1 cellular context compared by ENCODE assay signal in the genomic region with DNA sequence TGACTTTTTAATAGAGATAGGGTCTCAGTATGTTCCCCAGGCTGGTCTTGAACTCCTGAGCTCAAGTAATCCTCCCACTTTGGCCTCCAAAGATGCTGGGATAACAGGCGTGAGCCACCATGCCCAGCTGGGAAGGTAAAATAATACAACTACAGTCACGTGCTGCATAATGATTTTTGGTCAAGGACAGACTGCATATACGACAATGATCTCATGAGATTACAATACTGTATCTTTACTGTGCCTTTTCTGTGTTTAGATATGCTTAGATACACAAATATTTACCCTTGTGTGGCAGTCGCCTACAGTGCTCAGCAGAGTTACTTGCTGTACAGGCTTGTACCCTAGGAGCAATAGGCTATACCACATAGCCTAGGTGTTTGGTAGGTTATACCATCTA.
TF ChIP-seq lines count a peak whose summit lies in the region.

No MANE protein-coding gene starts in this region.

TF ChIP-seq in HepG2, 621 proteins besides CTCF, POLR2A, EP300 and RAD21 (continued from another document):
- TF ChIP-seq, protein P1, sequence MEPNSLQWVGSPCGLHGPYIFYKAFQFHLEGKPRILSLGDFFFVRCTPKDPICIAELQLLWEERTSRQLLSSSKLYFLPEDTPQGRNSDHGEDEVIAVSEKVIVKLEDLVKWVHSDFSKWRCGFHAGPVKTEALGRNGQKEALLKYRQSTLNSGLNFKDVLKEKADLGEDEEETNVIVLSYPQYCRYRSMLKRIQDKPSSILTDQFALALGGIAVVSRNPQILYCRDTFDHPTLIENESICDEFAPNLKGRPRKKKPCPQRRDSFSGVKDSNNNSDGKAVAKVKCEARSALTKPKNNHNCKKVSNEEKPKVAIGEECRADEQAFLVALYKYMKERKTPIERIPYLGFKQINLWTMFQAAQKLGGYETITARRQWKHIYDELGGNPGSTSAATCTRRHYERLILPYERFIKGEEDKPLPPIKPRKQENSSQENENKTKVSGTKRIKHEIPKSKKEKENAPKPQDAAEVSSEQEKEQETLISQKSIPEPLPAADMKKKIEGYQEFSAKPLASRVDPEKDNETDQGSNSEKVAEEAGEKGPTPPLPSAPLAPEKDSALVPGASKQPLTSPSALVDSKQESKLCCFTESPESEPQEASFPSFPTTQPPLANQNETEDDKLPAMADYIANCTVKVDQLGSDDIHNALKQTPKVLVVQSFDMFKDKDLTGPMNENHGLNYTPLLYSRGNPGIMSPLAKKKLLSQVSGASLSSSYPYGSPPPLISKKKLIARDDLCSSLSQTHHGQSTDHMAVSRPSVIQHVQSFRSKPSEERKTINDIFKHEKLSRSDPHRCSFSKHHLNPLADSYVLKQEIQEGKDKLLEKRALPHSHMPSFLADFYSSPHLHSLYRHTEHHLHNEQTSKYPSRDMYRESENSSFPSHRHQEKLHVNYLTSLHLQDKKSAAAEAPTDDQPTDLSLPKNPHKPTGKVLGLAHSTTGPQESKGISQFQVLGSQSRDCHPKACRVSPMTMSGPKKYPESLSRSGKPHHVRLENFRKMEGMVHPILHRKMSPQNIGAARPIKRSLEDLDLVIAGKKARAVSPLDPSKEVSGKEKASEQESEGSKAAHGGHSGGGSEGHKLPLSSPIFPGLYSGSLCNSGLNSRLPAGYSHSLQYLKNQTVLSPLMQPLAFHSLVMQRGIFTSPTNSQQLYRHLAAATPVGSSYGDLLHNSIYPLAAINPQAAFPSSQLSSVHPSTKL (CRISPR knock-in tag; IDR thresholded peaks at IDR 0.05), result peak; percentile 42
- TF ChIP-seq GATAD1 (CRISPR knock-in tag; IDR thresholded peaks at IDR 0.05) (no peak), NCOA2 (CRISPR knock-in tag; IDR thresholded peaks at IDR 0.05) (0 out of 2 replicates have a peak, but pooled peaks have one; percentile 46), SKI (IDR thresholded peaks at IDR 0.05; ENCODE audit: partially characterized antibody) (no peak), SALL1 (CRISPR knock-in tag; IDR thresholded peaks at IDR 0.05) (peak; percentile 30; the same call in 1 of the 2 replicates), THAP11 (CRISPR knock-in tag; IDR thresholded peaks at IDR 0.05) (0 out of 2 replicates have a peak, but pooled peaks have one; percentile 24), ZNF382 (CRISPR knock-in tag; IDR thresholded peaks at IDR 0.05; ENCODE audit: borderline replicate concordance) (no peak), ASH2L (IDR thresholded peaks at IDR 0.05; ENCODE audit: insufficient read length, low read depth, low read length) (peak; percentile 34), CREB1 (IDR thresholded peaks at IDR 0.05) (no peak), CREB1 (CRISPR knock-in tag; IDR thresholded peaks at IDR 0.05) (0 out of 2 replicates have a peak, but pooled peaks have one; percentile 14), MAFK (conservative IDR thresholded peaks at IDR 0.05 in 1 of 2, IDR thresholded peaks at IDR 0.05 in 1 of 2; ENCODE audit: low read length in 2 of 2) (peak in 1 of 2 experiments; percentile 15; a peak in 1 of 4 replicates), ZNF530 (CRISPR knock-in tag; IDR thresholded peaks at IDR 0.05; ENCODE audit: low read depth) (no peak), ZNF33B (CRISPR knock-in tag; IDR thresholded peaks at IDR 0.05) (no peak), KDM3A (CRISPR knock-in tag; IDR thresholded peaks at IDR 0.05; ENCODE audit: low read depth) (no peak), BHLHE40 (IDR thresholded peaks at IDR 0.05; ENCODE audit: low read length) (peak; percentile 89), ZFP41 (CRISPR knock-in tag; IDR thresholded peaks at IDR 0.05; ENCODE audit: borderline replicate concordance) (no peak), ZNF615 (CRISPR knock-in tag; IDR thresholded peaks at IDR 0.05; ENCODE audit: borderline replicate concordance) (no peak), ZNF780A (CRISPR knock-in tag; IDR thresholded peaks at IDR 0.05) (no peak)
- TF ChIP-seq, protein P2, sequence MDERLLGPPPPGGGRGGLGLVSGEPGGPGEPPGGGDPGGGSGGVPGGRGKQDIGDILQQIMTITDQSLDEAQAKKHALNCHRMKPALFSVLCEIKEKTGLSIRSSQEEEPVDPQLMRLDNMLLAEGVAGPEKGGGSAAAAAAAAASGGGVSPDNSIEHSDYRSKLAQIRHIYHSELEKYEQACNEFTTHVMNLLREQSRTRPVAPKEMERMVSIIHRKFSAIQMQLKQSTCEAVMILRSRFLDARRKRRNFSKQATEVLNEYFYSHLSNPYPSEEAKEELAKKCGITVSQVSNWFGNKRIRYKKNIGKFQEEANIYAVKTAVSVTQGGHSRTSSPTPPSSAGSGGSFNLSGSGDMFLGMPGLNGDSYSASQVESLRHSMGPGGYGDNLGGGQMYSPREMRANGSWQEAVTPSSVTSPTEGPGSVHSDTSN (CRISPR knock-in tag; IDR thresholded peaks at IDR 0.05), result no peak
- TF ChIP-seq, protein P3, sequence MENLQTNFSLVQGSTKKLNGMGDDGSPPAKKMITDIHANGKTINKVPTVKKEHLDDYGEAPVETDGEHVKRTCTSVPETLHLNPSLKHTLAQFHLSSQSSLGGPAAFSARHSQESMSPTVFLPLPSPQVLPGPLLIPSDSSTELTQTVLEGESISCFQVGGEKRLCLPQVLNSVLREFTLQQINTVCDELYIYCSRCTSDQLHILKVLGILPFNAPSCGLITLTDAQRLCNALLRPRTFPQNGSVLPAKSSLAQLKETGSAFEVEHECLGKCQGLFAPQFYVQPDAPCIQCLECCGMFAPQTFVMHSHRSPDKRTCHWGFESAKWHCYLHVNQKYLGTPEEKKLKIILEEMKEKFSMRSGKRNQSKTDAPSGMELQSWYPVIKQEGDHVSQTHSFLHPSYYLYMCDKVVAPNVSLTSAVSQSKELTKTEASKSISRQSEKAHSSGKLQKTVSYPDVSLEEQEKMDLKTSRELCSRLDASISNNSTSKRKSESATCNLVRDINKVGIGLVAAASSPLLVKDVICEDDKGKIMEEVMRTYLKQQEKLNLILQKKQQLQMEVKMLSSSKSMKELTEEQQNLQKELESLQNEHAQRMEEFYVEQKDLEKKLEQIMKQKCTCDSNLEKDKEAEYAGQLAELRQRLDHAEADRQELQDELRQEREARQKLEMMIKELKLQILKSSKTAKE (CRISPR knock-in tag; IDR thresholded peaks at IDR 0.05; ENCODE audit: borderline replicate concordance), result no peak
- TF ChIP-seq, protein P4, sequence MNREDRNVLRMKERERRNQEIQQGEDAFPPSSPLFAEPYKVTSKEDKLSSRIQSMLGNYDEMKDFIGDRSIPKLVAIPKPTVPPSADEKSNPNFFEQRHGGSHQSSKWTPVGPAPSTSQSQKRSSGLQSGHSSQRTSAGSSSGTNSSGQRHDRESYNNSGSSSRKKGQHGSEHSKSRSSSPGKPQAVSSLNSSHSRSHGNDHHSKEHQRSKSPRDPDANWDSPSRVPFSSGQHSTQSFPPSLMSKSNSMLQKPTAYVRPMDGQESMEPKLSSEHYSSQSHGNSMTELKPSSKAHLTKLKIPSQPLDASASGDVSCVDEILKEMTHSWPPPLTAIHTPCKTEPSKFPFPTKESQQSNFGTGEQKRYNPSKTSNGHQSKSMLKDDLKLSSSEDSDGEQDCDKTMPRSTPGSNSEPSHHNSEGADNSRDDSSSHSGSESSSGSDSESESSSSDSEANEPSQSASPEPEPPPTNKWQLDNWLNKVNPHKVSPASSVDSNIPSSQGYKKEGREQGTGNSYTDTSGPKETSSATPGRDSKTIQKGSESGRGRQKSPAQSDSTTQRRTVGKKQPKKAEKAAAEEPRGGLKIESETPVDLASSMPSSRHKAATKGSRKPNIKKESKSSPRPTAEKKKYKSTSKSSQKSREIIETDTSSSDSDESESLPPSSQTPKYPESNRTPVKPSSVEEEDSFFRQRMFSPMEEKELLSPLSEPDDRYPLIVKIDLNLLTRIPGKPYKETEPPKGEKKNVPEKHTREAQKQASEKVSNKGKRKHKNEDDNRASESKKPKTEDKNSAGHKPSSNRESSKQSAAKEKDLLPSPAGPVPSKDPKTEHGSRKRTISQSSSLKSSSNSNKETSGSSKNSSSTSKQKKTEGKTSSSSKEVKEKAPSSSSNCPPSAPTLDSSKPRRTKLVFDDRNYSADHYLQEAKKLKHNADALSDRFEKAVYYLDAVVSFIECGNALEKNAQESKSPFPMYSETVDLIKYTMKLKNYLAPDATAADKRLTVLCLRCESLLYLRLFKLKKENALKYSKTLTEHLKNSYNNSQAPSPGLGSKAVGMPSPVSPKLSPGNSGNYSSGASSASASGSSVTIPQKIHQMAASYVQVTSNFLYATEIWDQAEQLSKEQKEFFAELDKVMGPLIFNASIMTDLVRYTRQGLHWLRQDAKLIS (CRISPR knock-in tag; IDR thresholded peaks at IDR 0.05), result no peak
